8 cellular contexts compared by ENCODE assay signal in genomic region chr15:92391640-92392039, GRCh38. TPM values are rescaled to one million over a fixed set of nuclear protein-coding genes. Genes with fewer than 3 reads are reported as not detected.
DNase-seq lines count a peak whose midpoint lies in the region; ATAC-seq and TF ChIP-seq lines count a peak whose summit lies in the region.

No MANE protein-coding gene starts in this region.

- H3K79me1 ChIP-seq in mesenchymal stem cell (replicated peaks; ENCODE audit: low read length, poor library complexity, severe bottlenecking), result no peaks in the 10 kb centered on the region

- H3K4me2 ChIP-seq in mesenchymal stem cell (ENCODE audit: low read length, poor library complexity, severe bottlenecking), result no peak overlapping the region

- no peak overlapping the region for H2BK15ac ChIP-seq in mesenchymal stem cell (ENCODE audit: low read depth, poor library complexity, severe bottlenecking)

- peaks cover 9% of the 10 kb centered on the region for H3K4me1 Mint-ChIP-seq in activated naive CD8-positive, alpha-beta T cell treated with anti-CD3 and anti-CD28 coated beads, Interleukin-2, amount 10 ng/mL, durations not matched to agents 7 days and 5 days

- peaks cover 65 to 85% of the 10 kb centered on the region in 2 experiments for H3K27me3 ChIP-seq in mesenchymal stem cell (ENCODE audit: control insufficient read depth in 1 of 2, insufficient read depth in 1 of 2, low read length in 2 of 2)
- H3K27me3 ChIP-seq in sigmoid colon, result peaks cover 25 to 78% (median 46%) of the 10 kb centered on the region in 3 donors

- no peak overlapping the region for H3K27ac ChIP-seq in mesenchymal stem cell (ENCODE audit: low read length, poor library complexity, severe bottlenecking)
- H3K27ac ChIP-seq in sigmoid colon, result no peak overlapping the region

- POLR2A ChIA-PET in activated naive CD8-positive, alpha-beta T cell treated with anti-CD3 and anti-CD28 coated beads, Interleukin-2, amount 10 ng/mL, durations not matched to agents 7 days and 5 days (lab: Charles Lee), result no interaction called here

- H3K9me3 Mint-ChIP-seq in activated naive CD8-positive, alpha-beta T cell treated with anti-CD3 and anti-CD28 coated beads, Interleukin-2, amount 10 ng/mL, durations not matched to agents 7 days and 5 days, result no peaks in the 10 kb centered on the region

- no peak overlapping the region for H2BK120ac ChIP-seq in mesenchymal stem cell (ENCODE audit: low read depth, low read length)

- TF ChIP-seq EP300 in sigmoid colon (IDR thresholded peaks at IDR 0.05), result no peak

- 13% methylated on average over 1 of the region's 4 CpGs for WGBS in mesenchymal stem cell
- 25 to 33% methylated on average over 4 of the region's 4 CpGs for WGBS in sigmoid colon, 2 donors

- H3K9me3 ChIP-seq in mesenchymal stem cell (ENCODE audit: control insufficient read depth, low read length) (no peaks in the 10 kb centered on the region), sigmoid colon (no peaks in the 10 kb centered on the region)

- H4K91ac ChIP-seq in mesenchymal stem cell (ENCODE audit: low read length), result no peak overlapping the region

- H2AFZ ChIP-seq in mesenchymal stem cell (ENCODE audit: low read depth, low read length), result no peak overlapping the region

- intact Hi-C loops in sigmoid colon (cut with DNase I), result no loop called here

- no peak for TF ChIP-seq POLR2A in sigmoid colon (IDR thresholded peaks at IDR 0.05)

- no peaks in the 10 kb centered on the region for H3K36me3 Mint-ChIP-seq in activated naive CD8-positive, alpha-beta T cell treated with anti-CD3 and anti-CD28 coated beads, Interleukin-2, amount 10 ng/mL, durations not matched to agents 7 days and 5 days

- H2BK5ac ChIP-seq in mesenchymal stem cell (ENCODE audit: low read depth, low read length, poor library complexity, severe bottlenecking), result no peak overlapping the region

- H3K27me3 Mint-ChIP-seq in activated naive CD8-positive, alpha-beta T cell treated with anti-CD3 and anti-CD28 coated beads, Interleukin-2, amount 10 ng/mL, durations not matched to agents 7 days and 5 days, result peaks cover 60% of the 10 kb centered on the region

- no peak overlapping the region for H3K4ac ChIP-seq in mesenchymal stem cell (ENCODE audit: low read depth in 1 of 2, low read length in 2 of 2)

- H3K4me3 ChIP-seq in mesenchymal stem cell (ENCODE audit: insufficient read depth in 1 of 2, low read depth in 1 of 2, low read length in 2 of 2) (no peak overlapping the region), sigmoid colon (no peak overlapping the region)

- H3K18ac ChIP-seq in mesenchymal stem cell (ENCODE audit: low read depth in 1 of 2, low read length in 2 of 2), result no peak overlapping the region

- H4K8ac ChIP-seq in mesenchymal stem cell (ENCODE audit: low read length), result no peak overlapping the region

- no peak for TF ChIP-seq CTCF in sigmoid colon (IDR thresholded peaks at IDR 0.05)

- H3K4me3 Mint-ChIP-seq in activated naive CD8-positive, alpha-beta T cell treated with anti-CD3 and anti-CD28 coated beads, Interleukin-2, amount 10 ng/mL, durations not matched to agents 7 days and 5 days, result no peak overlapping the region

- no peak overlapping the region for H2AK5ac ChIP-seq in mesenchymal stem cell (ENCODE audit: low read length, severe bottlenecking)

- no peak overlapping the region for H3K27ac Mint-ChIP-seq in activated naive CD8-positive, alpha-beta T cell treated with anti-CD3 and anti-CD28 coated beads, Interleukin-2, amount 10 ng/mL, durations not matched to agents 7 days and 5 days

- H3K14ac ChIP-seq in mesenchymal stem cell (ENCODE audit: low read length in 2 of 2), result no peak overlapping the region

- no peak overlapping the region for H2BK12ac ChIP-seq in mesenchymal stem cell (ENCODE audit: low read length in 2 of 2)

- no peaks in the 10 kb centered on the region for H3K36me3 ChIP-seq in mesenchymal stem cell (ENCODE audit: control insufficient read depth in 1 of 2, insufficient read depth in 2 of 2, low read depth in 1 of 2, low read length in 2 of 2)
- H3K36me3 ChIP-seq in sigmoid colon, result no peaks in the 10 kb centered on the region

- no peak overlapping the region for H3K9ac ChIP-seq in mesenchymal stem cell (ENCODE audit: low read length)

- no peak overlapping the region for H3K23ac ChIP-seq in mesenchymal stem cell (ENCODE audit: low read length in 2 of 2)

- H3K4me1 ChIP-seq in mesenchymal stem cell (ENCODE audit: control insufficient read depth, insufficient read depth, low read depth, low read length) (peaks cover 12% of the 10 kb centered on the region), sigmoid colon (peaks cover 0 to 18% (median 17%) of the 10 kb centered on the region in 4 donors)

- ATAC-seq in HG03565 (IDR thresholded peaks at IDR 0.05; ENCODE audit: unreplicated experiment) (peak; percentile 60), GM21529 (IDR thresholded peaks at IDR 0.05; ENCODE audit: unreplicated experiment) (no peak)
- ATAC-seq in activated naive CD8-positive, alpha-beta T cell treated with anti-CD3 and anti-CD28 coated beads, Interleukin-2, amount 10 ng/mL, durations not matched to agents 7 days and 5 days (ENCODE audit: low read depth), result peak; percentile 54

- peak; percentile 2 for DNase-seq in NCI-H510A treated with DMSO at 0.1 percent for 48 hours (lab: John Stamatoyannopoulos, UW)
- no peak for DNase-seq in NCI-H510A (lab: John Stamatoyannopoulos, UW)
- no peak for DNase-seq in activated naive CD8-positive, alpha-beta T cell treated with anti-CD3 and anti-CD28 coated beads, Interleukin-2, amount 10 ng/mL, durations not matched to agents 7 days and 5 days
- DNase-seq in mesenchymal stem cell, result peak; percentile 22
- DNase-seq in HCEC 1CT, result no peak
- DNase-seq in sigmoid colon, result no peak

RNA-seq across cellular contexts. Expression of gene ST8SIA2, which starts 2.0 kb away (rescaled TPM):
- not detected for total RNA-seq in activated naive CD8-positive, alpha-beta T cell treated with anti-CD3 and anti-CD28 coated beads, Interleukin-2, amount 10 ng/mL, durations not matched to agents 7 days and 5 days
- polyA plus RNA-seq in mesenchymal stem cell (2013, experiment 1 of 2), result 0.03 TPM
- 0.04 TPM for polyA plus RNA-seq in mesenchymal stem cell (2013, experiment 2 of 2)
- total RNA-seq in sigmoid colon, result under 1 TPM in 3 of 4 donors, not detected in 1; under 0.01 to 0.71 (median 0.16) TPM
- polyA plus RNA-seq in sigmoid colon, result under 1 TPM in 2 of 3 donors, not detected in 1; under 0.01 to 0.23 TPM

Comparison
In these comparisons a context has a peak if more than half of its experiments do, and no peak if none do; other contexts are left out.
1. DNase-seq: peak in NCI-H510A treated with DMSO at 0.1 percent for 48 hours (single experiment) and mesenchymal stem cell (single experiment); none in NCI-H510A (single experiment), activated naive CD8-positive, alpha-beta T cell treated with anti-CD3 and anti-CD28 coated beads, Interleukin-2, amount 10 ng/mL, durations not matched to agents 7 days and 5 days (single experiment), HCEC 1CT (single experiment) and sigmoid colon (single experiment).